In genomic region chr22:39117585-39118191, GRCh38 we compare ENCODE assay signal across 8 cellular contexts. TPM values are rescaled to one million over a fixed set of nuclear protein-coding genes. Genes with fewer than 3 reads are reported as not detected.
DNase-seq lines count a peak whose midpoint lies in the region; ATAC-seq and TF ChIP-seq lines count a peak whose summit lies in the region.

No MANE protein-coding gene starts in this region.

- intact Hi-C loops in CD14-positive monocyte (cut with micrococcal nuclease), result loop anchor here in 1 of 2 donors (10.0 kb wide), 1 partner anchor 103 kb away; the partner anchor contains the start of gene APOBEC3C

- peak overlapping the region in 1 of 7 donors; percentile 38 for H3K27ac Mint-ChIP-seq in CD14-positive monocyte

- peaks cover 0 to 2% (median 0%) of the 10 kb centered on the region in 7 donors for H3K9me3 Mint-ChIP-seq in CD14-positive monocyte

- DNase-seq in CD14-positive monocyte (ENCODE audit: low spot score) (no peak), NCI-H82 (lab: John Stamatoyannopoulos, UW) (peak; percentile 65), epidermal melanocyte (ENCODE audit: insufficient read length, low spot score) (peak; percentile 29), pulmonary artery endothelial cell (ENCODE audit: low read depth, low spot score) (peak; percentile 10), putamen (ENCODE audit: low spot score) (no peak)
- peak; percentile 84 for DNase-seq in activated CD8-positive, alpha-beta memory T cell treated with anti-CD3 and anti-CD28 coated beads for 24 hours

- no peaks in the 10 kb centered on the region for H3K36me3 Mint-ChIP-seq in CD14-positive monocyte

- H3K4me3 Mint-ChIP-seq in CD14-positive monocyte, result no peak overlapping the region

- H3K27me3 Mint-ChIP-seq in CD14-positive monocyte (ENCODE audit: low read depth in 3 of 3), result peaks cover 4 to 13% (median 11%) of the 10 kb centered on the region in 3 donors

- peak; percentile 33 for TF ChIP-seq CTCF in CD14-positive monocyte (IDR thresholded peaks at IDR 0.05)

- H3K4me1 Mint-ChIP-seq in CD14-positive monocyte, result peaks cover 13% of the 10 kb centered on the region

- ATAC-seq in GM21737 (IDR thresholded peaks at IDR 0.05; ENCODE audit: unreplicated experiment), result peak; percentile 41
- no peak for ATAC-seq in HG02571 (IDR thresholded peaks at IDR 0.05; ENCODE audit: unreplicated experiment)

RNA-seq across cellular contexts. Expression of gene APOBEC3H, which starts 20.6 kb away (rescaled TPM):
- not detected for polyA plus RNA-seq in CD14-positive monocyte
- 0.26 TPM in 1 of 2 replicates, not detected in the other for total RNA-seq in pulmonary artery endothelial cell

RNA-seq across cellular contexts. Expression of gene CBX7, which starts 34.8 kb away (rescaled TPM):
- polyA plus RNA-seq in CD14-positive monocyte, result 1 to 10 TPM; 3.1 to 4.0 TPM
- 2.7 and 4.0 TPM in 2 replicates for total RNA-seq in pulmonary artery endothelial cell

RNA-seq across cellular contexts. Expression of gene APOBEC3G, which starts 40.6 kb away (rescaled TPM):
- polyA plus RNA-seq in CD14-positive monocyte, result 10 to 100 TPM; 64.5 to 73.6 TPM
- total RNA-seq in pulmonary artery endothelial cell, result 4.6 and 9.5 TPM in 2 replicates

Comparison
In these comparisons a context has a peak if more than half of its experiments do, and no peak if none do; other contexts are left out.
1. DNase-seq: peak in NCI-H82 (single experiment), activated CD8-positive, alpha-beta memory T cell treated with anti-CD3 and anti-CD28 coated beads for 24 hours (single experiment), epidermal melanocyte (single experiment) and pulmonary artery endothelial cell (single experiment); none in CD14-positive monocyte (single experiment) and putamen (single experiment).